Comparison of ENCODE assay signal across 11 cellular contexts in genomic region chr14:72608391-72609204, GRCh38.
DNase-seq lines count a peak whose midpoint lies in the region; ATAC-seq and TF ChIP-seq lines count a peak whose summit lies in the region.
"Had no signal": no experiment of that assay in that cellular context is flagged by ENCODE, and none has a peak within 500 bp of the region (broad histone marks: within the 10 kb centered on the region; RNA-seq: fewer than 3 reads in every experiment).

No MANE protein-coding gene starts in this region.

- TF ChIP-seq CTCF in RWPE2 (IDR thresholded peaks at IDR 0.05; ENCODE audit: poor library complexity, severe bottlenecking), result no peak
- no peak for TF ChIP-seq CTCF in epithelial cell of proximal tubule (conservative IDR thresholded peaks at IDR 0.05; ENCODE audit: low read depth, low read length)

- H3K4me3 ChIP-seq in RWPE2 (ENCODE audit: severe bottlenecking) (no peak overlapping the region), epithelial cell of proximal tubule (ENCODE audit: low read depth, low read length) (no peak overlapping the region)
- H3K4me3 ChIP-seq: adrenal gland had no signal

- H3K4me1 ChIP-seq in RWPE2 (ENCODE audit: insufficient read depth, poor library complexity, severe bottlenecking), result peaks cover 13% of the 10 kb centered on the region

- H3K27me3 ChIP-seq in RWPE2 (ENCODE audit: insufficient read depth, poor library complexity, severe bottlenecking), result no peaks in the 10 kb centered on the region
- H3K27me3 ChIP-seq: adrenal gland had no signal

- H3K27ac Mint-ChIP-seq in effector memory CD8-positive, alpha-beta T cell, result no peak overlapping the region

- ATAC-seq in RWPE2 (ENCODE audit: low read depth) (peak; percentile 95), GM21717 (IDR thresholded peaks at IDR 0.05; ENCODE audit: unreplicated experiment) (no peak)
- ATAC-seq in effector memory CD8-positive, alpha-beta T cell (replicated peaks), result no peak

- H3K36me3 Mint-ChIP-seq in effector memory CD8-positive, alpha-beta T cell (ENCODE audit: insufficient read depth), result no peaks in the 10 kb centered on the region

- no peak overlapping the region for H3K4me3 Mint-ChIP-seq in effector memory CD8-positive, alpha-beta T cell

- H3K36me3 ChIP-seq in RWPE2 (ENCODE audit: low read depth), result no peaks in the 10 kb centered on the region
- H3K36me3 ChIP-seq: adrenal gland had no signal

- H3K27me3 Mint-ChIP-seq in effector memory CD8-positive, alpha-beta T cell, result peaks cover 45 to 62% of the 10 kb centered on the region in 2 donors

- no peaks in the 10 kb centered on the region for H3K9me3 Mint-ChIP-seq in effector memory CD8-positive, alpha-beta T cell

- H3K27ac ChIP-seq in RWPE2 (ENCODE audit: poor library complexity, severe bottlenecking), result peak overlapping the region; percentile 24
- H3K27ac ChIP-seq: adrenal gland had no signal

- peaks cover 4 to 6% of the 10 kb centered on the region in 2 donors for H3K4me1 Mint-ChIP-seq in effector memory CD8-positive, alpha-beta T cell (ENCODE audit: low read depth in 2 of 2)

- H3K9me3 ChIP-seq in RWPE2 (ENCODE audit: severe bottlenecking), result no peaks in the 10 kb centered on the region
- H3K9me3 ChIP-seq: adrenal gland had no signal

- DNase-seq in ELR (ENCODE audit: low read depth) (peak; percentile 99), RWPE2 (ENCODE audit: low spot score) (no peak), epithelial cell of proximal tubule (ENCODE audit: low read depth) (peak; percentile 64), pons (ENCODE audit: low spot score) (peak; percentile 7), HuH-7 (ENCODE audit: low spot score) (no peak), activated gamma-delta T cell (lab: John Stamatoyannopoulos, UW) (no peak)
- DNase-seq in effector memory CD8-positive, alpha-beta T cell, result no peak
- DNase-seq: kidney, NCI-H1436 had no signal

Comparison
In these comparisons a context has a peak if more than half of its experiments do, and no peak if none do; other contexts are left out.
1. DNase-seq: peak in ELR (single experiment), epithelial cell of proximal tubule (single experiment) and pons (single experiment); none in RWPE2 (single experiment), effector memory CD8-positive, alpha-beta T cell (0 of 3), HuH-7 (single experiment) and activated gamma-delta T cell (single experiment).